Comparison of ENCODE assay signal across 9 cellular contexts in the genomic region with DNA sequence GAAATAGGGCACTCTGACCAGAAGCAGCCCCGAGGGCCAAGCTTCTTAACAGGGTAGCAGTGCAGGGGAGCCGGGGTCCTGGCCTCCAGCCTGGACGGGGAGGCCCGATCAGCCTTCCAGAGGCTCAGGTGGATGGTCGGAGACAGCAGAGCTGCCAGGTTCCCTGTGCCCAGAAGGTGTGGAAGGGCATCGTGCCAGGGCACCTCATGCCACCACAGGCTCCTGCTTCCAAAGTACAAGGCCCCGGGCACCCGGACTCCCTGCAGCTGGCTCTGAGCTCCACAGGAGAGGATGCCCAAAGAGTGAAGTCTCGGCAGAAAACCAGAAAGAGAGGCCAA. TPM values are rescaled to one million over a fixed set of nuclear protein-coding genes. Genes with fewer than 3 reads are reported as not detected.
DNase-seq lines count a peak whose midpoint lies in the region; ATAC-seq and TF ChIP-seq lines count a peak whose summit lies in the region.
"Had no signal": no experiment of that assay in that cellular context is flagged by ENCODE, and none has a peak within 500 bp of the region (broad histone marks: within the 10 kb centered on the region; RNA-seq: fewer than 3 reads in every experiment).

No MANE protein-coding gene starts in this region.

- H3K27me3 Mint-ChIP-seq in CD14-positive monocyte (ENCODE audit: low read depth in 3 of 3): peaks cover 0 to 4% (median 2%) of the 10 kb centered on the region in 3 donors

- H3K4me1 ChIP-seq in SJCRH30 (peaks cover 71% of the 10 kb centered on the region), esophagus (ENCODE audit: control insufficient read depth in 2 of 2, insufficient read depth in 2 of 2, low read length in 1 of 2) (peaks cover 17 to 40% of the 10 kb centered on the region in 2 donors), ovary (ENCODE audit: insufficient read depth) (peaks cover 35% of the 10 kb centered on the region)

- no peak overlapping the region for H3K4me3 Mint-ChIP-seq in CD14-positive monocyte

- H3K27ac ChIP-seq in SJCRH30 (peak overlapping the region; percentile 84), esophagus (ENCODE audit: low read depth in 2 of 2, low read length in 1 of 2) (peak overlapping the region; percentile 86 to 94), ovary (peak overlapping the region; percentile 63 to 82)

- H3K9me3 ChIP-seq in SJCRH30 (replicated peaks) (no peaks in the 10 kb centered on the region), esophagus (ENCODE audit: control insufficient read depth in 2 of 2, insufficient read depth in 1 of 2, low read depth in 1 of 2, low read length in 1 of 2) (no peaks in the 10 kb centered on the region), ovary (no peaks in the 10 kb centered on the region)

- H3K9me3 Mint-ChIP-seq in CD14-positive monocyte: peaks cover 0 to 5% (median 0%) of the 10 kb centered on the region in 7 donors

- H3K36me3 ChIP-seq in SJCRH30 (peaks cover 11% of the 10 kb centered on the region; the same call in 1 of the 2 replicates), esophagus (ENCODE audit: control insufficient read depth in 2 of 2, insufficient read depth in 2 of 2, low read length in 1 of 2) (peaks cover 0 to 11% of the 10 kb centered on the region in 2 donors), ovary (no peaks in the 10 kb centered on the region)

- H3K4me1 Mint-ChIP-seq in CD14-positive monocyte: peaks cover 88% of the 10 kb centered on the region

- H3K27me3 ChIP-seq in SJCRH30: no peaks in the 10 kb centered on the region
- no peaks in the 10 kb centered on the region for H3K27me3 ChIP-seq in esophagus (ENCODE audit: control insufficient read depth in 1 of 2, insufficient read depth in 2 of 2, low read length in 2 of 2)
- no peaks in the 10 kb centered on the region for H3K27me3 ChIP-seq in ovary

- H3K4me3 ChIP-seq in SJCRH30: peak overlapping the region; percentile 25
- peak overlapping the region; percentile 1 to 15 for H3K4me3 ChIP-seq in esophagus (ENCODE audit: low read depth in 1 of 2, low read length in 2 of 2)
- no peak overlapping the region for H3K4me3 ChIP-seq in ovary

- peaks cover 43 to 68% of the 10 kb centered on the region in 2 donors for H3K36me3 Mint-ChIP-seq in CD14-positive monocyte

- no peak for DNase-seq in CD14-positive monocyte (ENCODE audit: low spot score)
- no peak for DNase-seq in SJCRH30
- DNase-seq in ovary: peak in 1 of 5 donors; percentile 50
- DNase-seq in UCSD-AML1 (lab: John Stamatoyannopoulos, UW; ENCODE audit: unreplicated experiment): no peak
- DNase-seq in NCI-H187 treated with DMSO at 0.1 percent for 48 hours (lab: John Stamatoyannopoulos, UW): no peak
- DNase-seq in cerebellar nuclear complex (lab: John Stamatoyannopoulos, UW): no peak
- DNase-seq: NK-92 treated with Interleukin-12 subunit alpha and Interleukin-12 subunit beta, amount 100 ng/mL, for 24 hours had no signal

- TF ChIP-seq POLR2A in ovary (IDR thresholded peaks at IDR 0.05): peak; percentile 12

- ATAC-seq in GM19328 (IDR thresholded peaks at IDR 0.05; ENCODE audit: unreplicated experiment): no peak

- intact Hi-C loops in CD14-positive monocyte (cut with micrococcal nuclease): no loop called here
- intact Hi-C loops in ovary (cut with DNase I): no loop called here

- no peak for TF ChIP-seq CTCF in CD14-positive monocyte (IDR thresholded peaks at IDR 0.05)
- TF ChIP-seq CTCF in ovary (IDR thresholded peaks at IDR 0.05): no peak

- peak overlapping the region in 5 of 7 donors; percentile 3 to 93 (median 68) for H3K27ac Mint-ChIP-seq in CD14-positive monocyte

- TF ChIP-seq EP300 in ovary (IDR thresholded peaks at IDR 0.05): no peak

- 25 to 26% methylated on average over 8 to 9 of the region's 9 CpGs for WGBS in esophagus, 2 donors
- WGBS in ovary, 3 donors: 17 to 22% (median 21%) methylated on average over 9 of the region's 9 CpGs

RNA-seq across cellular contexts. Expression of a gene that starts 14.3 kb away (rescaled TPM):
- polyA plus RNA-seq in CD14-positive monocyte (10 to 100 TPM; 30.3 to 48.4 TPM), esophagus (10 to 100 TPM; 16.1 to 28.7 TPM), ovary (10 to 100 TPM; 14.5 to 14.8 TPM)
- total RNA-seq in SJCRH30 (2014; rRNA removed; shearing (Covaris generic)): 43.4 and 45.0 TPM in 2 replicates
- 10 to 100 TPM; 14.3 to 87.8 (median 42.2) TPM for total RNA-seq in ovary

RNA-seq across cellular contexts. Expression of a gene that starts 19.7 kb away (rescaled TPM):
- polyA plus RNA-seq in CD14-positive monocyte: not detected
- total RNA-seq in SJCRH30 (2014; rRNA removed; shearing (Covaris generic)): 0.03 and 0.10 TPM in 2 replicates
- polyA plus RNA-seq in esophagus: 10 to 100 TPM; 17.5 to 30.7 TPM
- total RNA-seq in ovary: 1 to 10 TPM; 2.6 to 9.5 (median 4.0) TPM
- polyA plus RNA-seq in ovary: 1 to 10 TPM in 1 of 2 donors, under 1 TPM in 1; 0.35 to 1.9 TPM

RNA-seq across cellular contexts. Expression of a gene that starts 52.9 kb away (rescaled TPM):
- polyA plus RNA-seq in CD14-positive monocyte (1 to 10 TPM; 2.6 to 4.0 TPM), esophagus (10 to 100 TPM; 10.4 to 11.4 TPM), ovary (10 to 100 TPM in 1 of 2 donors, 1 to 10 TPM in 1; 2.2 to 23.4 TPM)
- 6.2 and 7.4 TPM in 2 replicates for total RNA-seq in SJCRH30 (2014; rRNA removed; shearing (Covaris generic))
- 10 to 100 TPM; 22.2 to 40.1 (median 30.4) TPM for total RNA-seq in ovary

RNA-seq across cellular contexts. Expression of a gene that starts 53.8 kb away (rescaled TPM):
- polyA plus RNA-seq in CD14-positive monocyte: 10 to 100 TPM in 1 of 2 donors, 1 to 10 TPM in 1; 9.4 to 10.0 TPM
- total RNA-seq in SJCRH30 (2014; rRNA removed; shearing (Covaris generic)): 25.9 and 26.3 TPM in 2 replicates
- 10 to 100 TPM; 15.4 to 19.0 TPM for polyA plus RNA-seq in esophagus
- 10 to 100 TPM; 17.5 to 28.6 (median 22.6) TPM for total RNA-seq in ovary
- 10 to 100 TPM; 14.4 to 20.4 TPM for polyA plus RNA-seq in ovary

Comparison
In these comparisons a context has a peak if more than half of its experiments do, and no peak if none do; other contexts are left out.
1. RNA of a gene that starts 19.7 kb away (polyA plus RNA-seq): 17.5 to 30.7 TPM in esophagus; 0.35 to 1.9 TPM in ovary and not detected in CD14-positive monocyte; every median in the first group is over 4 times any median in the second.
2. Peak in every context shown above with its lines, with median percentiles within 50 percentile points of each other: H3K27ac ChIP-seq.